1 cellular context compared by ENCODE assay signal in genomic region chr12:102513739-102514138, GRCh38.
TF ChIP-seq lines count a peak whose summit lies in the region.

No MANE protein-coding gene starts in this region.

TF ChIP-seq in H1, 55 proteins besides CTCF, POLR2A, EP300 and RAD21 (continued from another document):
- TF ChIP-seq KDM4A (IDR thresholded peaks at IDR 0.05; ENCODE audit: low read depth, low read length, severe bottlenecking) (no peak), USF2 (IDR thresholded peaks at IDR 0.05; ENCODE audit: low read length) (no peak), CHD7 (IDR thresholded peaks at IDR 0.05; ENCODE audit: insufficient replicate concordance, low read length) (no peak), BACH1 (IDR thresholded peaks at IDR 0.05; ENCODE audit: low read length) (no peak), SP1 (IDR thresholded peaks at IDR 0.05; ENCODE audit: low read depth, low read length) (no peak), RBBP5 (IDR thresholded peaks at IDR 0.05; ENCODE audit: borderline replicate concordance, low read depth, low read length) (no peak), YY1 (IDR thresholded peaks at IDR 0.05; ENCODE audit: low read depth, low read length) (no peak), ASH2L (IDR thresholded peaks at IDR 0.05; ENCODE audit: low read length) (no peak), HDAC2 (IDR thresholded peaks at IDR 0.05; ENCODE audit: borderline replicate concordance in 1 of 2, low read depth in 2 of 2, low read length in 2 of 2) (no peak), CTBP2 (IDR thresholded peaks at IDR 0.05; ENCODE audit: borderline replicate concordance, insufficient read depth, insufficient read length, low read length) (no peak), SUZ12 (IDR thresholded peaks at IDR 0.05; ENCODE audit: low read length) (no peak), RXRA (IDR thresholded peaks at IDR 0.05; ENCODE audit: insufficient read depth, low read depth, low read length) (no peak), SP2 (IDR thresholded peaks at IDR 0.05; ENCODE audit: low read length) (no peak)
